In genomic region chr4:45661893-45662292, GRCh38 we compare ENCODE assay signal across 24 cellular contexts.
"Had no signal": no experiment of that assay in that cellular context is flagged by ENCODE, and none has a peak within 500 bp of the region (broad histone marks: within the 10 kb centered on the region; RNA-seq: fewer than 3 reads in every experiment).

No MANE protein-coding gene starts in this region.

- DNase-seq: colonic mucosa; cortex of kidney; dermis blood vessel endothelial cell; dorsolateral prefrontal cortex; effector CD4-positive, alpha-beta T cell; effector CD8-positive, alpha-beta T cell; effector memory CD4-positive, alpha-beta T cell; effector memory CD8-positive, alpha-beta T cell; endodermal cell; erythroblast; esophagus squamous epithelium; foreskin fibroblast; foreskin keratinocyte; foreskin melanocyte; gastrocnemius medialis; glutamatergic neuron; head of caudate nucleus; heart left ventricle; heart right ventricle had no signal

- H3K9me3 ChIP-seq: colonic mucosa, esophagus muscularis mucosa, esophagus squamous epithelium, gastrocnemius medialis, gastroesophageal sphincter, heart left ventricle, heart right ventricle had no signal

- H3K27ac ChIP-seq: colonic mucosa, coronary artery, dorsolateral prefrontal cortex, epithelial cell of prostate, esophagus muscularis mucosa, esophagus squamous epithelium, foreskin keratinocyte, gastrocnemius medialis, gastroesophageal sphincter, heart left ventricle, heart right ventricle had no signal

- FAIRE-seq: endothelial cell of umbilical vein had no signal

- H3K4me3 ChIP-seq: colonic mucosa, coronary artery, dorsolateral prefrontal cortex, esophagus muscularis mucosa, esophagus squamous epithelium, gastrocnemius medialis, gastroesophageal sphincter, heart left ventricle, heart right ventricle had no signal

- H3K4me1 ChIP-seq: colonic mucosa, esophagus squamous epithelium, gastrocnemius medialis had no signal

- H3K36me3 ChIP-seq: colonic mucosa, esophagus muscularis mucosa, esophagus squamous epithelium, gastrocnemius medialis, gastroesophageal sphincter, heart left ventricle, heart right ventricle had no signal

- H3K27me3 ChIP-seq: colonic mucosa, dorsolateral prefrontal cortex, esophagus muscularis mucosa, esophagus squamous epithelium, foreskin keratinocyte, gastrocnemius medialis, gastroesophageal sphincter, heart left ventricle, heart right ventricle had no signal
